ENCODE assay signal across 8 cellular contexts in genomic region chr7:157140118-157140905, GRCh38. TPM values are rescaled to one million over a fixed set of nuclear protein-coding genes. Genes with fewer than 3 reads are reported as not detected.
DNase-seq lines count a peak whose midpoint lies in the region; ATAC-seq and TF ChIP-seq lines count a peak whose summit lies in the region.

No MANE protein-coding gene starts in this region.

- H3K4me3 ChIP-seq in right lobe of liver, result peak overlapping the region; percentile 64 to 92 (median 78)

- peaks cover 32% of the 10 kb centered on the region for H3K36me3 Mint-ChIP-seq in activated naive CD8-positive, alpha-beta T cell treated with anti-CD3 and anti-CD28 coated beads, Interleukin-2, amount 10 ng/mL, durations not matched to agents 7 days and 5 days

- peaks cover 0 to 24% (median 6%) of the 10 kb centered on the region in 4 donors for H3K4me1 ChIP-seq in right lobe of liver

- H3K27me3 ChIP-seq in right lobe of liver, result no peaks in the 10 kb centered on the region

- peaks cover 38% of the 10 kb centered on the region for H3K4me1 Mint-ChIP-seq in activated naive CD8-positive, alpha-beta T cell treated with anti-CD3 and anti-CD28 coated beads, Interleukin-2, amount 10 ng/mL, durations not matched to agents 7 days and 5 days

- no peaks in the 10 kb centered on the region for H3K9me3 Mint-ChIP-seq in activated naive CD8-positive, alpha-beta T cell treated with anti-CD3 and anti-CD28 coated beads, Interleukin-2, amount 10 ng/mL, durations not matched to agents 7 days and 5 days

- H3K36me3 ChIP-seq in right lobe of liver, result peaks cover 0 to 8% (median 0%) of the 10 kb centered on the region in 4 donors

- H3K27ac ChIP-seq in right lobe of liver, result no peak overlapping the region

- H3K27me3 Mint-ChIP-seq in activated naive CD8-positive, alpha-beta T cell treated with anti-CD3 and anti-CD28 coated beads, Interleukin-2, amount 10 ng/mL, durations not matched to agents 7 days and 5 days, result no peaks in the 10 kb centered on the region

- no peak for ATAC-seq in activated naive CD8-positive, alpha-beta T cell treated with anti-CD3 and anti-CD28 coated beads, Interleukin-2, amount 10 ng/mL, durations not matched to agents 7 days and 5 days (ENCODE audit: low read depth)
- ATAC-seq in right lobe of liver (no peak), left colon (no peak), HG02571 (IDR thresholded peaks at IDR 0.05; ENCODE audit: unreplicated experiment) (no peak)

- intact Hi-C loops in right lobe of liver (cut with DNase I) (no loop called here), left colon (cut with DNase I, micrococcal nuclease) (no loop called here)

- peak; percentile 24 for DNase-seq in stimulated activated CD4-positive, alpha-beta T cell treated with anti-CD3 and anti-CD28 coated beads, Interleukin-15, amount 100 ng/mL, for 24 hours
- no peak for DNase-seq in stimulated activated CD4-positive, alpha-beta T cell treated with anti-CD3 and anti-CD28 coated beads, Interleukin-2, amount 100 ng/mL, for 24 hours
- no peak for DNase-seq in activated naive CD8-positive, alpha-beta T cell treated with anti-CD3 and anti-CD28 coated beads, Interleukin-2, amount 10 ng/mL, durations not matched to agents 7 days and 5 days
- DNase-seq in right lobe of liver, result no peak
- no peak for DNase-seq in left colon
- DNase-seq in NCI-H1092 treated with DMSO at 0.1 percent for 48 hours (lab: John Stamatoyannopoulos, UW), result no peak
- no peak for DNase-seq in NCI-H128 (lab: John Stamatoyannopoulos, UW; ENCODE audit: unreplicated experiment)

- no peak for TF ChIP-seq POLR2A in right lobe of liver (IDR thresholded peaks at IDR 0.05)

- H3K27ac Mint-ChIP-seq in activated naive CD8-positive, alpha-beta T cell treated with anti-CD3 and anti-CD28 coated beads, Interleukin-2, amount 10 ng/mL, durations not matched to agents 7 days and 5 days, result peak overlapping the region; percentile 71

- H3K4me3 Mint-ChIP-seq in activated naive CD8-positive, alpha-beta T cell treated with anti-CD3 and anti-CD28 coated beads, Interleukin-2, amount 10 ng/mL, durations not matched to agents 7 days and 5 days, result peak overlapping the region; percentile 82

- POLR2A ChIA-PET in activated naive CD8-positive, alpha-beta T cell treated with anti-CD3 and anti-CD28 coated beads, Interleukin-2, amount 10 ng/mL, durations not matched to agents 7 days and 5 days (lab: Charles Lee), result interaction anchor here (0.6 kb wide), 1 partner anchor 298 kb away, joined by 5 read pairs; no protein-coding TSS in a partner anchor

- no peaks in the 10 kb centered on the region for H3K9me3 ChIP-seq in right lobe of liver

- no peak for TF ChIP-seq CTCF in right lobe of liver (IDR thresholded peaks at IDR 0.05)

- WGBS in right lobe of liver (ENCODE audit: insufficient coverage, low coverage, low lambda C conversion rate, missing lambda C conversion rate), result 53% methylated on average over 8 of the region's 16 CpGs

RNA-seq across cellular contexts. Expression of gene UBE3C, which starts 1.6 kb away (rescaled TPM):
- 10 to 100 TPM; 51.7 to 52.1 TPM for total RNA-seq in activated naive CD8-positive, alpha-beta T cell treated with anti-CD3 and anti-CD28 coated beads, Interleukin-2, amount 10 ng/mL, durations not matched to agents 7 days and 5 days
- total RNA-seq in right lobe of liver, result 10 to 100 TPM; 28.3 to 48.1 (median 31.9) TPM
- 10 to 100 TPM; 54.4 to 71.8 TPM for total RNA-seq in left colon
